ENCODE assay signal across 7 cellular contexts in the genomic region with DNA sequence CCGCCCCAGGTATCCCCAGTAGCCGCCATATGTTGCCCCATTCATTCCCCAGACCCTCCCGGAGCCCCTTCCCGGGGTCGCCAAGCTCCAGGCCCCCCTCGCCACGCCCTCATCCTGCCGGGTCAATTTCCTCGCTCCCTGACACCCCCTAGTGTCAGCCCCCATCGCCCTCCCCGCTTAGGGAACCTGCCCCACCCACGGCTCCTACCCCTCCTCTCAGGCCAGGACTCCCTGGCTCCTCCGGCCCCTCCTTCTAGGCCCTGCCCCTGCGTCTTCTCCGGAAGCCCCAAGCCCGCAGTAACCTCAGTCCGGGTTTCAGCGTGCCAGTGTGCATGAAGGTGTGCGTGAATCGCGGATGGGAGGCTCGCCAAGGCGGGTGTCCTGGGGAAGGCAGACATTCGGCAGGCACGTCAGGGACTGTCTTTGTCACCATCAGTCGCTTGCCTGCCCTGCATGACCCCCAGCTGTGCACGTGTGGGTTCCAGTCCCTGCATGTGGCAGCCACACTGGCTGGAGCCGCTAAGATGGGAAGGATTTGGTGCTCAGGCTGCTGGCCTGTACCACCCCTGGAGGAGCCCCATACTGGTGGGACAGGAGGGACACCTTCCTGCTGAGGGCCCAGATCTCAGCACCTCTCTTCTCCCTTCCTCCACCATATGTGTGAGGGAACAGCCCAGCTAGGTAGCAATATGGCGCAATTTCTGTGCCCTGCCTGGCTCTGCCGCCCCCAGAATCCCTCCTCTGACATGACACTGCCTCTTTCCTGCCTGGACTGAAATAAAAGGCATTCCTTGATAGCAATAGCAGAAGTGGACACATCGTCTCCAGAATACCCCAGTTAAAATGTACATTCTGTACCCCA. TPM values are rescaled to one million over a fixed set of nuclear protein-coding genes. Genes with fewer than 3 reads are reported as not detected.
A peak's percentile ranks its signal among the peaks of the same experiment; 100 is the strongest.
DNase-seq lines count a peak whose midpoint lies in the region; ATAC-seq and TF ChIP-seq lines count a peak whose summit lies in the region.
"Had no signal": no experiment of that assay in that cellular context is flagged by ENCODE, and none has a peak within 500 bp of the region (broad histone marks: within the 10 kb centered on the region; RNA-seq: fewer than 3 reads in every experiment).

No MANE protein-coding gene starts in this region.

- TF ChIP-seq CTCF in kidney epithelial cell (IDR thresholded peaks at IDR 0.05; ENCODE audit: insufficient read depth, low read length, poor library complexity, severe bottlenecking) = peak; percentile 5

- peak; percentile 14 for ATAC-seq in HG02798 (IDR thresholded peaks at IDR 0.05; ENCODE audit: poor library complexity, unreplicated experiment)

- H3K36me3 ChIP-seq in kidney epithelial cell (ENCODE audit: control insufficient read depth, insufficient read depth, low read length) = no peaks in the 10 kb centered on the region

- peaks cover 30% of the 10 kb centered on the region for H3K27me3 ChIP-seq in kidney epithelial cell (ENCODE audit: control insufficient read depth, insufficient read depth, low read length)

- peak overlapping the region; percentile 37 for H3K4me3 ChIP-seq in kidney epithelial cell (ENCODE audit: low read depth, low read length)

- DNase-seq in COR-L47 (lab: John Stamatoyannopoulos, UW) (peak; percentile 25), kidney epithelial cell (ENCODE audit: low read depth) (no peak), A172 (ENCODE audit: low spot score) (no peak), hepatic stellate cell (ENCODE audit: low spot score) (no peak)
- peak; percentile 18 to 29 for DNase-seq in activated CD4-positive, alpha-beta T cell treated with anti-CD3 and anti-CD28 coated beads, Interleukin-2, amount 50 U/mL, for 48 hours

RNA-seq across cellular contexts. Expression of gene DISP2, which starts 0.7 kb away (rescaled TPM):
- total RNA-seq in kidney epithelial cell = 2.2 and 3.2 TPM in 2 replicates
- 0.19 and 0.36 TPM in 2 replicates for total RNA-seq in A172 (2014; rRNA removed; shearing (Covaris generic))

RNA-seq across cellular contexts. Expression of gene PHGR1, which starts 7.9 kb away (rescaled TPM):
- total RNA-seq in kidney epithelial cell = not detected in 2 replicates
- not detected in 2 replicates for total RNA-seq in A172 (2014; rRNA removed; shearing (Covaris generic))
- total RNA-seq: T-helper 1 cell treated with Interleukin-12 subunit alpha and Interleukin-12 subunit beta and Interleukin-4 antibody, amounts not matched to agents 30 ng/mL and 1 ng/mL, for 36 hours had no signal

RNA-seq across cellular contexts. Expression of gene CCDC9B, which starts 18.0 kb away (rescaled TPM):
- total RNA-seq in kidney epithelial cell = 13.6 and 20.3 TPM in 2 replicates
- total RNA-seq in A172 (2014; rRNA removed; shearing (Covaris generic)) = 4.4 and 12.1 TPM in 2 replicates

RNA-seq across cellular contexts. Expression of gene KNSTRN, which starts 23.8 kb away (rescaled TPM):
- total RNA-seq in kidney epithelial cell = 23.2 and 30.0 TPM in 2 replicates
- 117 and 130 TPM in 2 replicates for total RNA-seq in A172 (2014; rRNA removed; shearing (Covaris generic))

RNA-seq across cellular contexts. Expression of gene INAFM2, which starts 35.2 kb away (rescaled TPM):
- total RNA-seq in kidney epithelial cell = 14.9 and 16.8 TPM in 2 replicates
- 12.7 and 14.7 TPM in 2 replicates for total RNA-seq in A172 (2014; rRNA removed; shearing (Covaris generic))

Comparison
In these comparisons a context has a peak if more than half of its experiments do, and no peak if none do; other contexts are left out.
1. DNase-seq: peak in COR-L47 (single experiment) and activated CD4-positive, alpha-beta T cell treated with anti-CD3 and anti-CD28 coated beads, Interleukin-2, amount 50 U/mL, for 48 hours (2 of 2); none in kidney epithelial cell (single experiment), A172 (single experiment) and hepatic stellate cell (single experiment).